20 cellular contexts compared by ENCODE assay signal in the genomic region with DNA sequence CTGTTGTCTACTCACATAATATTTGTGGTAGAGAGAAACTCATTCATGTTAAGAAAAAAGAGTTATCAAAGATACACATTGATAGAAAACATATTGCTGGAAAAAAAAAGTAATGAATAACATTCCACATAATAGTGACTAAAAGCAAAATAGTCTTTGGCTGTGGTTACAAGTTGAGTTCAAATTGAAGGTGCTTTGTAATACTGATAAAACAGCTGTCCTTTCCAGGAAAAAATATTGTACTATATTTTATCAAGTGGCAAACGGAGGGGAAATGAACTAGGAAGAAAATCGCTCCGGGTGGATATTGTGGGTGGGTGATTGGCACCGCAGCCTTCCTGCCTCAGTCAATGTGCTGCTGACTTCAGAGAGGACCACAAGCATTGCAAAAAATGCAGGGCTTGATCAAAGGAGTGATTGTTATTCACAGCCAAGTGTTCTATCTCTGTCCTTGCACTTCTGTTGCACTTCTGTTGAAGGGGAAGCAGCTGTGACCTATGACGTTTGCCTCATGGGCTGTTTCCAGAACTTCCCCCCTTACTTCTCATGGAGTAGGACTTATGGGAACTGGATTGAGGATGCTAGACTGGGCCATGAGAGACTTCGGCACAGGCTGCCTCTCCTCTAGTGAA.
DNase-seq lines count a peak whose midpoint lies in the region; ATAC-seq and TF ChIP-seq lines count a peak whose summit lies in the region.
"Had no signal": no experiment of that assay in that cellular context is flagged by ENCODE, and none has a peak within 500 bp of the region (broad histone marks: within the 10 kb centered on the region; RNA-seq: fewer than 3 reads in every experiment).

No MANE protein-coding gene starts in this region.

- no peak overlapping the region for H2BK120ac ChIP-seq in IMR-90 (ENCODE audit: low read depth, low read length)

- H3K4me1 ChIP-seq in IMR-90 (ENCODE audit: control insufficient read depth, insufficient read depth, low read length) = no peaks in the 10 kb centered on the region
- H3K4me1 ChIP-seq: BE2C, left ventricle myocardium inferior, upper lobe of right lung had no signal

- no peak overlapping the region for H2BK5ac ChIP-seq in IMR-90 (ENCODE audit: low read depth, low read length, poor library complexity, severe bottlenecking)

- POLR2A ChIA-PET in IMR-90 (lab: Charles Lee; ENCODE audit: unreplicated experiment) = no interaction called here

- H3K56ac ChIP-seq in IMR-90 (ENCODE audit: extremely low read depth, insufficient read depth, low read length) = 0 out of 2 replicates have a peak overlapping the region, but pooled peaks have one; percentile 16

- H4K20me1 ChIP-seq in IMR-90 (ENCODE audit: insufficient read depth, low read length) = no peaks in the 10 kb centered on the region

- H3K27me3 ChIP-seq in IMR-90 (ENCODE audit: control insufficient read depth, insufficient read depth, low read length) = no peaks in the 10 kb centered on the region
- H3K27me3 ChIP-seq: BE2C, upper lobe of right lung had no signal

- H3K9me1 ChIP-seq in IMR-90 (ENCODE audit: insufficient read depth, low read length) = no peaks in the 10 kb centered on the region

- no peak overlapping the region for H3K18ac ChIP-seq in IMR-90 (ENCODE audit: low read depth, low read length)

- no peak for ATAC-seq in IMR-90 (ENCODE audit: low read depth)
- ATAC-seq in activated T-cell treated with anti-CD3 and anti-CD28 coated beads, Interleukin-2, amount 50 U/mL, for 72 hours (replicated peaks in 1 of 2) = peak; percentile 11 to 22
- ATAC-seq: SK-N-SH treated with all-trans-retinoic acid at 6 μM for 48 hours, upper lobe of right lung had no signal

- no peak for DNase-seq in activated naive CD8-positive, alpha-beta T cell treated with anti-CD3 and anti-CD28 coated beads for 36 hours
- DNase-seq in IMR-90 = no peak
- no peak for DNase-seq in activated T-cell treated with anti-CD3 and anti-CD28 coated beads, Interleukin-2, amount 50 U/mL, for 72 hours
- DNase-seq in pons (ENCODE audit: low spot score) = peak; percentile 6
- DNase-seq in T1000 (lab: John Stamatoyannopoulos, UW) = no peak
- DNase-seq in dedifferentiated amniotic fluid mesenchymal stem cell (ENCODE audit: extremely low spot score) = no peak
- DNase-seq in NCI-H2196 (lab: John Stamatoyannopoulos, UW; ENCODE audit: unreplicated experiment) = no peak
- DNase-seq: activated CD4-positive, alpha-beta T cell treated with anti-CD3 and anti-CD28 coated beads, Interleukin-2, amount 50 U/mL, for 4 hours; activated gamma-delta T cell; BE2C; HCEC 1CT; left ventricle myocardium inferior; occipital lobe; stimulated activated CD4-positive, alpha-beta T cell treated with anti-CD3 and anti-CD28 coated beads, Interleukin-2, amount 100 ng/mL, for 24 hours; substantia nigra; upper lobe of right lung had no signal

- no peak overlapping the region for H3K4me2 ChIP-seq in IMR-90 (ENCODE audit: low read depth, low read length)

- no peak for TF ChIP-seq RAD21 in IMR-90 (IDR thresholded peaks at IDR 0.05; ENCODE audit: low read length)

- H3K4me1 Mint-ChIP-seq in activated naive CD8-positive, alpha-beta T cell (ENCODE audit: low read depth) = peaks cover 19% of the 10 kb centered on the region
- H3K4me1 Mint-ChIP-seq in activated naive CD8-positive, alpha-beta T cell treated with anti-CD3 and anti-CD28 coated beads for 36 hours = peaks cover 15% of the 10 kb centered on the region
- H3K4me1 Mint-ChIP-seq in activated T-cell treated with anti-CD3 and anti-CD28 coated beads, Interleukin-2, amount 50 U/mL, for 72 hours (ENCODE audit: low read depth) = peaks cover 16% of the 10 kb centered on the region

- H3K23ac ChIP-seq in IMR-90 (ENCODE audit: low read depth, low read length) = no peak overlapping the region

- no peak overlapping the region for H2AK5ac ChIP-seq in IMR-90 (ENCODE audit: low read depth, low read length)

- in situ Hi-C loops in IMR-90 (cut with MboI; ENCODE audit: low sequenced_read_pairs) = no loop called here

- no peak overlapping the region for H4K91ac ChIP-seq in IMR-90 (ENCODE audit: insufficient read depth, low read depth, low read length)

- TF ChIP-seq CTCF in IMR-90 (conservative IDR thresholded peaks at IDR 0.05; ENCODE audit: low read depth, low read length) = no peak

- H3K4me3 ChIP-seq in IMR-90 (ENCODE audit: insufficient read depth, low read depth, low read length) = no peak overlapping the region
- H3K4me3 ChIP-seq: left ventricle myocardium inferior, skin epidermis, upper lobe of right lung had no signal

- no peak overlapping the region for H3K27ac ChIP-seq in IMR-90 (ENCODE audit: insufficient read depth, low read length)
- H3K27ac ChIP-seq: left ventricle myocardium inferior, skin epidermis, upper lobe of right lung had no signal

- H3K9ac ChIP-seq in IMR-90 (ENCODE audit: low read depth, low read length) = no peak overlapping the region

- H3K36me3 ChIP-seq in IMR-90 (ENCODE audit: control insufficient read depth, insufficient read depth, low read length) = no peaks in the 10 kb centered on the region
- H3K36me3 ChIP-seq: BE2C, left ventricle myocardium inferior, upper lobe of right lung had no signal

- no TSS peak for BruUV-seq in IMR-90 (replicated peaks; lab: Mats Ljungman, UMichigan)

- H3K4me3 Mint-ChIP-seq in activated naive CD8-positive, alpha-beta T cell = peak overlapping the region; percentile 20
- no peak overlapping the region for H3K4me3 Mint-ChIP-seq in activated naive CD8-positive, alpha-beta T cell treated with anti-CD3 and anti-CD28 coated beads for 36 hours
- H3K4me3 Mint-ChIP-seq in activated T-cell treated with anti-CD3 and anti-CD28 coated beads, Interleukin-2, amount 50 U/mL, for 72 hours = no peak overlapping the region
- H3K4me3 Mint-ChIP-seq: central memory CD8-positive, alpha-beta T cell had no signal

- WGBS in IMR-90 (ENCODE audit: extremely low coverage in 2 of 2, insufficient read length in 1 of 2), 2 experiments = no CpG with 5 or more reads among the region's 6 CpGs

- intact Hi-C loops in IMR-90 (cut with micrococcal nuclease) = no loop called here

- no peaks in the 10 kb centered on the region for H3K27me3 Mint-ChIP-seq in activated naive CD8-positive, alpha-beta T cell
- H3K27me3 Mint-ChIP-seq in activated naive CD8-positive, alpha-beta T cell treated with anti-CD3 and anti-CD28 coated beads for 36 hours = no peaks in the 10 kb centered on the region
- H3K27me3 Mint-ChIP-seq in activated T-cell treated with anti-CD3 and anti-CD28 coated beads, Interleukin-2, amount 50 U/mL, for 72 hours (ENCODE audit: low read depth) = no peaks in the 10 kb centered on the region
- H3K27me3 Mint-ChIP-seq: central memory CD8-positive, alpha-beta T cell had no signal

- no peak overlapping the region for H3K27ac Mint-ChIP-seq in activated naive CD8-positive, alpha-beta T cell
- H3K27ac Mint-ChIP-seq in activated naive CD8-positive, alpha-beta T cell treated with anti-CD3 and anti-CD28 coated beads for 36 hours = no peak overlapping the region
- H3K27ac Mint-ChIP-seq in activated T-cell treated with anti-CD3 and anti-CD28 coated beads, Interleukin-2, amount 50 U/mL, for 72 hours = no peak overlapping the region

- H2BK15ac ChIP-seq in IMR-90 (ENCODE audit: low read depth, low read length) = no peak overlapping the region

- H3K36me3 Mint-ChIP-seq in activated naive CD8-positive, alpha-beta T cell = peaks cover 13% of the 10 kb centered on the region
- H3K36me3 Mint-ChIP-seq in activated naive CD8-positive, alpha-beta T cell treated with anti-CD3 and anti-CD28 coated beads for 36 hours = peaks cover 28% of the 10 kb centered on the region
- H3K36me3 Mint-ChIP-seq in activated T-cell treated with anti-CD3 and anti-CD28 coated beads, Interleukin-2, amount 50 U/mL, for 72 hours (ENCODE audit: insufficient read depth in 2 of 2) = peaks cover 10 to 14% of the 10 kb centered on the region in 2 donors

- H3K79me1 ChIP-seq in IMR-90 (ENCODE audit: low read depth in 1 of 2, low read length in 2 of 2) = no peaks in the 10 kb centered on the region

- no peak for TF ChIP-seq POLR2A in IMR-90 (IDR thresholded peaks at IDR 0.05; ENCODE audit: low read depth, low read length)

- dilution Hi-C loops in IMR-90 (cut with HindIII; ENCODE audit: low sequenced_read_pairs, unreplicated experiment) = no loop called here

- H2AK9ac ChIP-seq in IMR-90 (replicated peaks; ENCODE audit: low read depth, low read length, poor library complexity) = no peak overlapping the region

- H3K9me3 Mint-ChIP-seq in activated naive CD8-positive, alpha-beta T cell (ENCODE audit: low read depth) = peaks cover 12% of the 10 kb centered on the region
- H3K9me3 Mint-ChIP-seq in activated naive CD8-positive, alpha-beta T cell treated with anti-CD3 and anti-CD28 coated beads for 36 hours = peaks cover 20% of the 10 kb centered on the region
- peaks cover 8 to 12% of the 10 kb centered on the region in 2 donors for H3K9me3 Mint-ChIP-seq in activated T-cell treated with anti-CD3 and anti-CD28 coated beads, Interleukin-2, amount 50 U/mL, for 72 hours

- no peak overlapping the region for H2AFZ ChIP-seq in IMR-90 (replicated peaks; ENCODE audit: low read length, poor library complexity)

- no peak overlapping the region for H4K5ac ChIP-seq in IMR-90 (ENCODE audit: low read depth, low read length)

- no peak overlapping the region for H4K8ac ChIP-seq in IMR-90 (ENCODE audit: low read depth in 2 of 2, low read length in 2 of 2)

- H3K9me3 ChIP-seq in IMR-90 (ENCODE audit: control insufficient read depth, insufficient read depth, low read length) = peaks cover 3% of the 10 kb centered on the region; the same call in 1 of the 2 replicates
- H3K9me3 ChIP-seq: BE2C had no signal

- CTCF ChIA-PET in IMR-90 (lab: Yijun Ruan, JAX) = no interaction called here

- no peak overlapping the region for H3K14ac ChIP-seq in IMR-90 (replicated peaks; ENCODE audit: low read depth, low read length)

- no peak overlapping the region for H2BK20ac ChIP-seq in IMR-90 (ENCODE audit: low read depth, low read length)

- no peak overlapping the region for H3K4ac ChIP-seq in IMR-90 (ENCODE audit: low read depth, low read length)

TF ChIP-seq in IMR-90, 13 proteins besides CTCF, POLR2A, EP300 and RAD21:
- TF ChIP-seq RFX5 (IDR thresholded peaks at IDR 0.05; ENCODE audit: low read depth, low read length) (no peak), SMC3 (IDR thresholded peaks at IDR 0.05; ENCODE audit: low read depth, low read length) (no peak), MXI1 (IDR thresholded peaks at IDR 0.05; ENCODE audit: borderline replicate concordance, low read depth, low read length) (no peak), RCOR1 (IDR thresholded peaks at IDR 0.05; ENCODE audit: insufficient replicate concordance, low read length) (no peak), FOS (IDR thresholded peaks at IDR 0.05; ENCODE audit: low read depth, low read length) (no peak), CEBPB (IDR thresholded peaks at IDR 0.05; ENCODE audit: low read depth, low read length) (no peak), CHD1 (IDR thresholded peaks at IDR 0.05; ENCODE audit: low read depth, low read length) (no peak)
